Comparison of ENCODE assay signal across 15 cellular contexts in the genomic region with DNA sequence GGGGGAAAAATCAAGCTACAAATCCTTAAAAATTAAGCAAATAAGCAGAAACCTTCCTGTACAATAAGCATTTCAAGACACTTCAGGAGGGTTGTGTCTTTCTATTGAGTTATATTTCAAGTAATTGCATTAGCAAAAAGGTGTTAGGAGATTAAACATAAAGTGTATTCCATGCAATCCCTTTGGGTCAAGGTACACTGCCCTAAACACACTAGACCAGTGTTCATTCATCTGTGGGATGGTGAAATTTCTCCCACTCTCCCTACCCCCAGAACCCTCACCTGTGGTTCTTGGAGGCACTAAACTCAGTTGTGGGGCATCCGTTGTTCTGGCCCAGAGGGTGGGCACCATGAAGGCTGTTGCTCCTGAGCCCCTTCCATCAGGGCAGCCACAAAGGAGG.
DNase-seq lines count a peak whose midpoint lies in the region; ATAC-seq and TF ChIP-seq lines count a peak whose summit lies in the region.
"Had no signal": no experiment of that assay in that cellular context is flagged by ENCODE, and none has a peak within 500 bp of the region (broad histone marks: within the 10 kb centered on the region; RNA-seq: fewer than 3 reads in every experiment).

No MANE protein-coding gene starts in this region.

- H3K4me3 ChIP-seq in naive thymus-derived CD4-positive, alpha-beta T cell (ENCODE audit: low read length), result no peak overlapping the region
- H3K4me3 ChIP-seq in parathyroid adenoma (ENCODE audit: low read depth, low read length), result peak overlapping the region; percentile 11

- peak overlapping the region; percentile 48 for H3K27ac Mint-ChIP-seq in CD4-positive, alpha-beta T cell
- H3K27ac Mint-ChIP-seq in naive thymus-derived CD4-positive, alpha-beta T cell, result peak overlapping the region in 7 of 9 donors; percentile 16 to 83 (median 67)
- H3K27ac Mint-ChIP-seq: H9 had no signal

- H3K4me1 Mint-ChIP-seq in CD4-positive, alpha-beta T cell (ENCODE audit: low read depth), result peaks cover 49% of the 10 kb centered on the region
- H3K4me1 Mint-ChIP-seq in naive thymus-derived CD4-positive, alpha-beta T cell, result peaks cover 26 to 59% (median 56%) of the 10 kb centered on the region in 7 donors

- CTCF ChIA-PET in CD4-positive, alpha-beta T cell (lab: Charles Lee), result no interaction called here
- CTCF ChIA-PET in naive thymus-derived CD4-positive, alpha-beta T cell (lab: Charles Lee), result interaction anchor here (0.7 to 1.2 kb wide), 3 partner anchors 18 to 367 kb away, joined by 3 to 5 read pairs (median 3); no protein-coding TSS in a partner anchor

- H3K27me3 Mint-ChIP-seq in CD4-positive, alpha-beta T cell, result no peaks in the 10 kb centered on the region
- no peaks in the 10 kb centered on the region for H3K27me3 Mint-ChIP-seq in naive thymus-derived CD4-positive, alpha-beta T cell

- no peaks in the 10 kb centered on the region for H3K36me3 Mint-ChIP-seq in CD4-positive, alpha-beta T cell (ENCODE audit: low read depth)
- H3K36me3 Mint-ChIP-seq in naive thymus-derived CD4-positive, alpha-beta T cell, result peaks cover 0 to 6% (median 0%) of the 10 kb centered on the region in 5 donors
- H3K36me3 Mint-ChIP-seq: CD8-positive, alpha-beta T cell had no signal

- no peaks in the 10 kb centered on the region for H3K36me3 ChIP-seq in naive thymus-derived CD4-positive, alpha-beta T cell (ENCODE audit: control insufficient read depth in 2 of 3, insufficient read depth in 3 of 3, low read length in 3 of 3)
- no peaks in the 10 kb centered on the region for H3K36me3 ChIP-seq in parathyroid adenoma (ENCODE audit: control insufficient read depth, insufficient read depth, low read length)
- H3K36me3 ChIP-seq: BE2C had no signal

- ATAC-seq in CD4-positive, alpha-beta T cell (ENCODE audit: poor library complexity), result no peak
- ATAC-seq in left lobe of liver, result peak; percentile 48
- no peak for ATAC-seq in naive thymus-derived CD4-positive, alpha-beta T cell

- no peak overlapping the region for H3K4me3 Mint-ChIP-seq in CD4-positive, alpha-beta T cell
- H3K4me3 Mint-ChIP-seq in naive thymus-derived CD4-positive, alpha-beta T cell, result no peak overlapping the region
- H3K4me3 Mint-ChIP-seq: CD8-positive, alpha-beta T cell; H9 had no signal

- peak overlapping the region; percentile 9 for H2AFZ ChIP-seq in parathyroid adenoma

- peak overlapping the region; percentile 49 for H3K4me2 ChIP-seq in parathyroid adenoma (ENCODE audit: low read length)

- no peaks in the 10 kb centered on the region for H3K79me2 ChIP-seq in parathyroid adenoma

- peaks cover 0 to 36% of the 10 kb centered on the region in 2 donors for H3K4me1 ChIP-seq in naive thymus-derived CD4-positive, alpha-beta T cell (ENCODE audit: control insufficient read depth in 2 of 2, insufficient read depth in 2 of 2, low read length in 2 of 2)
- H3K4me1 ChIP-seq in parathyroid adenoma, result peaks cover 79% of the 10 kb centered on the region

- H3K9me3 ChIP-seq in CD4-positive, alpha-beta T cell (ENCODE audit: control insufficient read depth, low read length), result no peaks in the 10 kb centered on the region
- H3K9me3 ChIP-seq in naive thymus-derived CD4-positive, alpha-beta T cell (ENCODE audit: control insufficient read depth in 2 of 3, low read length in 3 of 3), result no peaks in the 10 kb centered on the region
- H3K9me3 ChIP-seq in parathyroid adenoma (ENCODE audit: control insufficient read depth, low read length), result no peaks in the 10 kb centered on the region
- H3K9me3 ChIP-seq: BE2C had no signal

- H3K9me3 Mint-ChIP-seq in CD4-positive, alpha-beta T cell, result no peaks in the 10 kb centered on the region
- H3K9me3 Mint-ChIP-seq in naive thymus-derived CD4-positive, alpha-beta T cell, result no peaks in the 10 kb centered on the region
- H3K9me3 Mint-ChIP-seq: CD8-positive, alpha-beta T cell; H9 had no signal

- no peak overlapping the region for H3K27ac ChIP-seq in CD4-positive, alpha-beta T cell (ENCODE audit: low read depth, low read length)
- H3K27ac ChIP-seq in naive thymus-derived CD4-positive, alpha-beta T cell (ENCODE audit: low read depth, low read length), result no peak overlapping the region
- H3K27ac ChIP-seq in parathyroid adenoma, result peak overlapping the region; percentile 90
- H3K27ac ChIP-seq: C4-2B had no signal

- intact Hi-C loops in CD4-positive, alpha-beta T cell (cut with DNase I, micrococcal nuclease), result loop anchor here in 1 of 2 experiments (10.0 kb wide), 1 partner anchor 112 kb away; no protein-coding TSS in a partner anchor
- intact Hi-C loops in naive thymus-derived CD4-positive, alpha-beta T cell (cut with micrococcal nuclease), result loop anchor here (5.0 to 10.0 kb wide), 3 partner anchors 112 to 276 kb away; no protein-coding TSS in a partner anchor

- no peak for DNase-seq in CD4-positive, alpha-beta T cell
- DNase-seq in left lobe of liver (ENCODE audit: low spot score), result no peak
- DNase-seq in naive thymus-derived CD4-positive, alpha-beta T cell, result no peak
- DNase-seq in RPMI8226, result no peak
- no peak for DNase-seq in ureter (ENCODE audit: low spot score)
- DNase-seq in GM19238 (ENCODE audit: insufficient read length, low spot score), result no peak
- DNase-seq: BE2C; CD8-positive, alpha-beta T cell; COR-L47; DND-41; GDM1; GOT3; H9 had no signal

- TF ChIP-seq CTCF in CD4-positive, alpha-beta T cell (IDR thresholded peaks at IDR 0.05), result no peak
- no peak for TF ChIP-seq CTCF in parathyroid adenoma (IDR thresholded peaks at IDR 0.05)

- no peak overlapping the region for H3K9ac ChIP-seq in parathyroid adenoma

- POLR2A ChIA-PET in CD4-positive, alpha-beta T cell (lab: Charles Lee), result no interaction called here
- POLR2A ChIA-PET in naive thymus-derived CD4-positive, alpha-beta T cell (lab: Charles Lee), result interaction anchor here (0.5 kb wide), 1 partner anchor 16 kb away, joined by 3 read pairs; no protein-coding TSS in a partner anchor

- H3K27me3 ChIP-seq in CD4-positive, alpha-beta T cell (ENCODE audit: control insufficient read depth, insufficient read depth, low read length), result no peaks in the 10 kb centered on the region
- H3K27me3 ChIP-seq in naive thymus-derived CD4-positive, alpha-beta T cell (ENCODE audit: control insufficient read depth in 2 of 2, insufficient read depth in 2 of 2, low read length in 2 of 2), result no peaks in the 10 kb centered on the region
- H3K27me3 ChIP-seq in parathyroid adenoma (ENCODE audit: control insufficient read depth, insufficient read depth, low read length), result no peaks in the 10 kb centered on the region
- H3K27me3 ChIP-seq: BE2C had no signal
